In genomic region chr1:204102719-204103118, GRCh38 we compare ENCODE assay signal across 10 cellular contexts. TPM values are rescaled to one million over a fixed set of nuclear protein-coding genes. Genes with fewer than 3 reads are reported as not detected.
DNase-seq lines count a peak whose midpoint lies in the region; ATAC-seq, FAIRE-seq and TF ChIP-seq lines count a peak whose summit lies in the region.
"Had no signal": no experiment of that assay in that cellular context is flagged by ENCODE, and none has a peak within 500 bp of the region (broad histone marks: within the 10 kb centered on the region; RNA-seq: fewer than 3 reads in every experiment).

No MANE protein-coding gene starts in this region.

- intact Hi-C loops in upper lobe of right lung (cut with DNase I): no loop called here

- peaks cover 9% of the 10 kb centered on the region for H3K79me2 ChIP-seq in keratinocyte (ENCODE audit: control insufficient read depth, insufficient read depth, low read length)

- no peak overlapping the region for H3K4ac ChIP-seq in mesenchymal stem cell (ENCODE audit: low read depth in 1 of 2, low read length in 2 of 2)

- H3K27me3 ChIP-seq in keratinocyte (ENCODE audit: control insufficient read depth, extremely low read depth, insufficient read depth, low read length) (no peaks in the 10 kb centered on the region), upper lobe of right lung (no peaks in the 10 kb centered on the region), mesenchymal stem cell (ENCODE audit: control insufficient read depth in 1 of 2, insufficient read depth in 1 of 2, low read length in 2 of 2) (no peaks in the 10 kb centered on the region)

- H3K27ac ChIP-seq in VCaP (peak overlapping the region; percentile 72; the same call in 1 of the 2 replicates), keratinocyte (ENCODE audit: control insufficient read depth, insufficient read depth, low read length) (no peak overlapping the region), upper lobe of right lung (peak overlapping the region; percentile 83), mesenchymal stem cell (ENCODE audit: low read length, poor library complexity, severe bottlenecking) (no peak overlapping the region)

- no peak overlapping the region for H3K4me3 Mint-ChIP-seq in activated naive CD4-positive, alpha-beta T cell treated with anti-CD3 and anti-CD28 coated beads, Interleukin-2, amount 10 ng/mL, durations not matched to agents 7 days and 5 days

- H3K9ac ChIP-seq in keratinocyte (ENCODE audit: control insufficient read depth, extremely low read depth, insufficient read depth, low read length) (no peak overlapping the region), mesenchymal stem cell (ENCODE audit: low read length) (no peak overlapping the region)

- no peaks in the 10 kb centered on the region for H3K36me3 Mint-ChIP-seq in activated naive CD4-positive, alpha-beta T cell treated with anti-CD3 and anti-CD28 coated beads, Interleukin-2, amount 10 ng/mL, durations not matched to agents 7 days and 5 days

- peaks cover 30% of the 10 kb centered on the region for H3K4me1 Mint-ChIP-seq in activated naive CD4-positive, alpha-beta T cell treated with anti-CD3 and anti-CD28 coated beads, Interleukin-2, amount 10 ng/mL, durations not matched to agents 7 days and 5 days

- FAIRE-seq in keratinocyte (lab: Jason Lieb, UNC): peak; percentile 51

- H3K4me1 ChIP-seq in keratinocyte (ENCODE audit: control insufficient read depth, extremely low read depth, insufficient read depth, low read length) (peaks cover 27% of the 10 kb centered on the region), upper lobe of right lung (peaks cover 48% of the 10 kb centered on the region), mesenchymal stem cell (ENCODE audit: control insufficient read depth, insufficient read depth, low read depth, low read length) (peaks cover 10% of the 10 kb centered on the region)

- ATAC-seq in upper lobe of right lung (peak; percentile 36), HG02623 (IDR thresholded peaks at IDR 0.05; ENCODE audit: unreplicated experiment) (no peak)

- no peak overlapping the region for H2AK5ac ChIP-seq in mesenchymal stem cell (ENCODE audit: low read length, severe bottlenecking)

- H2AFZ ChIP-seq in keratinocyte (ENCODE audit: control insufficient read depth, low read length): no peak overlapping the region
- H2AFZ ChIP-seq in mesenchymal stem cell (ENCODE audit: low read depth, low read length): no peak overlapping the region

- 17% methylated on average over 1 of the region's 1 CpG for WGBS in mesenchymal stem cell

- peaks cover 51% of the 10 kb centered on the region for H3K27me3 Mint-ChIP-seq in activated naive CD4-positive, alpha-beta T cell treated with anti-CD3 and anti-CD28 coated beads, Interleukin-2, amount 10 ng/mL, durations not matched to agents 7 days and 5 days

- peak overlapping the region; percentile 6 for H3K27ac Mint-ChIP-seq in activated naive CD4-positive, alpha-beta T cell treated with anti-CD3 and anti-CD28 coated beads, Interleukin-2, amount 10 ng/mL, durations not matched to agents 7 days and 5 days

- H3K4me2 ChIP-seq in keratinocyte (ENCODE audit: control insufficient read depth, extremely low read depth, insufficient read depth, low read depth, low read length): peak overlapping the region; percentile 61
- no peak overlapping the region for H3K4me2 ChIP-seq in mesenchymal stem cell (ENCODE audit: low read length, poor library complexity, severe bottlenecking)

- no peak overlapping the region for H3K18ac ChIP-seq in mesenchymal stem cell (ENCODE audit: low read depth in 1 of 2, low read length in 2 of 2)

- no peak overlapping the region for H2BK12ac ChIP-seq in mesenchymal stem cell (ENCODE audit: low read length in 2 of 2)

- H3K79me1 ChIP-seq in mesenchymal stem cell (replicated peaks; ENCODE audit: low read length, poor library complexity, severe bottlenecking): no peaks in the 10 kb centered on the region

- dilution Hi-C loops in keratinocyte (cut with MboI; ENCODE audit: extremely low pct_ligation_motif_present, low sequenced_read_pairs): no loop called here

- no peaks in the 10 kb centered on the region for H3K9me1 ChIP-seq in keratinocyte (ENCODE audit: control insufficient read depth, extremely low read depth, insufficient read depth, low read length)

- H3K23ac ChIP-seq in mesenchymal stem cell (ENCODE audit: low read length in 2 of 2): no peak overlapping the region

- H4K20me1 ChIP-seq in keratinocyte (ENCODE audit: control insufficient read depth, extremely low read depth, insufficient read depth, low read length): no peaks in the 10 kb centered on the region

- no peak for DNase-seq in activated naive CD4-positive, alpha-beta T cell treated with anti-CD3 and anti-CD28 coated beads, Interleukin-2, amount 10 ng/mL, durations not matched to agents 7 days and 5 days
- no peak for DNase-seq in activated naive CD4-positive, alpha-beta T cell treated with Interleukin-2 at 50 U/mL for 16 hours
- DNase-seq in keratinocyte (ENCODE audit: low read depth, low spot score): peak; percentile 36
- DNase-seq in upper lobe of right lung: no peak
- no peak for DNase-seq in NCI-H1105 (lab: John Stamatoyannopoulos, UW)
- no peak for DNase-seq in mesenchymal stem cell
- DNase-seq: naive thymus-derived CD4-positive, alpha-beta T cell; NCI-H2227 treated with DMSO at 0.1 percent for 48 hours had no signal

- no peak overlapping the region for H3K14ac ChIP-seq in mesenchymal stem cell (ENCODE audit: low read length in 2 of 2)

- H3K36me3 ChIP-seq in keratinocyte (ENCODE audit: control insufficient read depth in 2 of 2, extremely low read depth in 1 of 2, insufficient read depth in 2 of 2, low read length in 2 of 2) (no peaks in the 10 kb centered on the region), upper lobe of right lung (no peaks in the 10 kb centered on the region), mesenchymal stem cell (ENCODE audit: control insufficient read depth in 1 of 2, insufficient read depth in 2 of 2, low read depth in 1 of 2, low read length in 2 of 2) (no peaks in the 10 kb centered on the region)

- CTCF ChIA-PET in activated naive CD4-positive, alpha-beta T cell treated with anti-CD3 and anti-CD28 coated beads, Interleukin-2, amount 10 ng/mL, durations not matched to agents 7 days and 5 days (lab: Charles Lee): interaction anchor here (1.0 kb wide), 1 partner anchor 232 kb away, joined by 3 read pairs; no protein-coding TSS in a partner anchor

- no peak overlapping the region for H2BK120ac ChIP-seq in mesenchymal stem cell (ENCODE audit: low read depth, low read length)

- H3K9me3 ChIP-seq in keratinocyte (ENCODE audit: control insufficient read depth, low read depth, low read length) (no peaks in the 10 kb centered on the region), upper lobe of right lung (no peaks in the 10 kb centered on the region), mesenchymal stem cell (ENCODE audit: control insufficient read depth, low read length) (no peaks in the 10 kb centered on the region)

- no peak overlapping the region for H4K91ac ChIP-seq in mesenchymal stem cell (ENCODE audit: low read length)

- no peak overlapping the region for H4K8ac ChIP-seq in mesenchymal stem cell (ENCODE audit: low read length)

- no peak overlapping the region for H2BK5ac ChIP-seq in mesenchymal stem cell (ENCODE audit: low read depth, low read length, poor library complexity, severe bottlenecking)

- H2BK15ac ChIP-seq in mesenchymal stem cell (ENCODE audit: low read depth, poor library complexity, severe bottlenecking): no peak overlapping the region

- H3K4me3 ChIP-seq in keratinocyte (ENCODE audit: control insufficient read depth in 2 of 3, extremely low read depth in 1 of 3, insufficient read depth in 2 of 3, low read depth in 1 of 3, low read length in 3 of 3): no peak overlapping the region
- H3K4me3 ChIP-seq in upper lobe of right lung: no peak overlapping the region
- H3K4me3 ChIP-seq in mesenchymal stem cell (ENCODE audit: insufficient read depth in 1 of 2, low read depth in 1 of 2, low read length in 2 of 2): no peak overlapping the region

- no peaks in the 10 kb centered on the region for H3K9me3 Mint-ChIP-seq in activated naive CD4-positive, alpha-beta T cell treated with anti-CD3 and anti-CD28 coated beads, Interleukin-2, amount 10 ng/mL, durations not matched to agents 7 days and 5 days

- TF ChIP-seq CTCF in VCaP (conservative IDR thresholded peaks at IDR 0.05): no peak
- TF ChIP-seq CTCF in keratinocyte (optimal IDR thresholded peaks at IDR 0.05 in 1 of 3, IDR thresholded peaks at IDR 0.05 in 1 of 3, conservative IDR thresholded peaks at IDR 0.05 in 1 of 3; ENCODE audit: extremely low read depth in 1 of 3, insufficient read depth in 2 of 3, low read length in 3 of 3): no peak
- TF ChIP-seq CTCF in upper lobe of right lung (IDR thresholded peaks at IDR 0.05): no peak

RNA-seq across cellular contexts. Expression of gene SOX13, which starts 29.8 kb away (rescaled TPM):
- 4.9 to 6.1 TPM (median 5.6 TPM) in 3 replicates for polyA plus RNA-seq in keratinocyte
- polyA plus RNA-seq in keratinocyte (2011; ENCODE audit: low read depth): 1.3 TPM
- polyA plus RNA-seq in keratinocyte (2011; cell fraction: cytosol; rRNA removed): 5.2 and 6.1 TPM in 2 replicates
- polyA plus RNA-seq in keratinocyte (2011; cell fraction: nucleus; rRNA removed): 17.1 and 17.9 TPM in 2 replicates
- 4.7 and 4.9 TPM in 2 replicates for polyA plus RNA-seq in keratinocyte (2012; ENCODE audit: low replicate concordance)
- polyA minus RNA-seq in keratinocyte: 9.3 to 15.0 TPM (median 10.4 TPM) in 3 replicates
- polyA minus RNA-seq in keratinocyte (2011; cell fraction: cytosol; rRNA and poly(A)+ RNA removed): 5.9 TPM
- polyA minus RNA-seq in keratinocyte (2011; cell fraction: nucleus; rRNA and poly(A)+ RNA removed): 8.1 and 8.7 TPM in 2 replicates
- 76.3 TPM for total RNA-seq in upper lobe of right lung
- polyA plus RNA-seq in mesenchymal stem cell (2013, experiment 1 of 2): 5.9 TPM
- polyA plus RNA-seq in mesenchymal stem cell (2013, experiment 2 of 2): 5.8 TPM
- polyA plus RNA-seq: naive thymus-derived CD4-positive, alpha-beta T cell had no signal

RNA-seq across cellular contexts. Expression of gene ETNK2, which starts 49.1 kb away (rescaled TPM):
- polyA plus RNA-seq in keratinocyte: 18.4 to 26.4 TPM (median 20.6 TPM) in 3 replicates
- polyA plus RNA-seq in keratinocyte (2011; ENCODE audit: low read depth): 7.3 TPM
- 19.2 and 20.8 TPM in 2 replicates for polyA plus RNA-seq in keratinocyte (2011; cell fraction: cytosol; rRNA removed)
- polyA plus RNA-seq in keratinocyte (2011; cell fraction: nucleus; rRNA removed): 10.1 and 10.9 TPM in 2 replicates
- polyA plus RNA-seq in keratinocyte (2012; ENCODE audit: low replicate concordance): 16.4 and 26.8 TPM in 2 replicates
- 27.4 to 45.1 TPM (median 31.4 TPM) in 3 replicates for polyA minus RNA-seq in keratinocyte
- 19.0 TPM for polyA minus RNA-seq in keratinocyte (2011; cell fraction: cytosol; rRNA and poly(A)+ RNA removed)
- 5.3 and 7.0 TPM in 2 replicates for polyA minus RNA-seq in keratinocyte (2011; cell fraction: nucleus; rRNA and poly(A)+ RNA removed)
- total RNA-seq in upper lobe of right lung: 3.6 TPM
- polyA plus RNA-seq in mesenchymal stem cell (2013, experiment 1 of 2): 5.0 TPM
- polyA plus RNA-seq in mesenchymal stem cell (2013, experiment 2 of 2): 4.8 TPM

Comparison
In these comparisons a context has a peak if more than half of its experiments do, and no peak if none do; other contexts are left out.
1. H3K27ac ChIP-seq: peak in VCaP (single experiment) and upper lobe of right lung (single experiment); none in keratinocyte (single experiment) and mesenchymal stem cell (single experiment).